Comparison of ENCODE assay signal across 1 cellular context in the genomic region with DNA sequence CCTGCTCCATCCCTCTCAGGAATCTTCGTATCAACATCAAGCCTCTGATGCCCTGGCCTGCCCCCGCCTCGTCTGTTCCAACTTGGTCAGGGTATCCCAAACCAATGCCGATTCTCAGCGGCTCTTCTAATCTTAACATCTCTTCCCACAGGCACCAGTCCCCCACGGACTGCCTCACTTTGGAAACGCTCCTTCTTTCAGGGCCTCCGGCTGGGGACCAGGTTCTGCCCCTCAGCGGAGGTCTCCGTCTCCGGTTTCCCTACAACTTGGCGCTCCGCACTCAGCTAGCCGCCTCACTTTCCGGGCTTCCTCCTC.
TF ChIP-seq lines count a peak whose summit lies in the region.

No MANE protein-coding gene starts in this region.

TF ChIP-seq in endothelial cell of umbilical vein, 7 proteins besides CTCF, POLR2A, EP300 and RAD21:
- TF ChIP-seq FOS (IDR thresholded peaks at IDR 0.05; ENCODE audit: borderline replicate concordance, insufficient read depth, low read length) (no peak), POLR2AphosphoS5 (IDR thresholded peaks at IDR 0.05; ENCODE audit: insufficient read depth, low read depth, low read length) (no peak), GATA2 (IDR thresholded peaks at IDR 0.05; ENCODE audit: insufficient read depth, insufficient read length, low read depth, low read length) (no peak), MYC (IDR thresholded peaks at IDR 0.05; ENCODE audit: low read depth, low read length) (no peak), JUN (IDR thresholded peaks at IDR 0.05; ENCODE audit: borderline replicate concordance, insufficient read depth, insufficient read length, low read depth) (no peak), EZH2 (IDR thresholded peaks at IDR 0.05; ENCODE audit: borderline replicate concordance, low read depth, low read length, severe bottlenecking) (no peak)
- TF ChIP-seq, protein P1, sequence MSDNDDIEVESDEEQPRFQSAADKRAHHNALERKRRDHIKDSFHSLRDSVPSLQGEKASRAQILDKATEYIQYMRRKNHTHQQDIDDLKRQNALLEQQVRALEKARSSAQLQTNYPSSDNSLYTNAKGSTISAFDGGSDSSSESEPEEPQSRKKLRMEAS (IDR thresholded peaks at IDR 0.05; ENCODE audit: insufficient read depth, insufficient read length): no peak
TF ChIP-seq in endothelial cell of umbilical vein: peak in this region for 0.
